ENCODE assay signal across 19 cellular contexts in genomic region chr4:157984285-157984911, GRCh38.
DNase-seq lines count a peak whose midpoint lies in the region; ATAC-seq, FAIRE-seq and TF ChIP-seq lines count a peak whose summit lies in the region.
"Had no signal": no experiment of that assay in that cellular context is flagged by ENCODE, and none has a peak within 500 bp of the region (broad histone marks: within the 10 kb centered on the region; RNA-seq: fewer than 3 reads in every experiment).

No MANE protein-coding gene starts in this region.

- peak overlapping the region in 5 of 7 donors; percentile 6 to 76 (median 55) for H3K27ac Mint-ChIP-seq in CD14-positive monocyte
- H3K27ac Mint-ChIP-seq: H9 had no signal

- peaks cover 20% of the 10 kb centered on the region for H3K4me1 ChIP-seq in endothelial cell of umbilical vein (ENCODE audit: control insufficient read depth, extremely low read depth, insufficient read depth, low read length)

- H3K4me3 ChIP-seq in endothelial cell of umbilical vein (replicated peaks in 1 of 3; ENCODE audit: insufficient read depth in 1 of 3, low read depth in 1 of 3, low read length in 3 of 3) = no peak overlapping the region

- H3K27me3 ChIP-seq in endothelial cell of umbilical vein (ENCODE audit: control insufficient read depth in 2 of 2, insufficient read depth in 2 of 2, low read length in 2 of 2) = no peaks in the 10 kb centered on the region

- no peaks in the 10 kb centered on the region for H3K36me3 Mint-ChIP-seq in CD14-positive monocyte

- ATAC-seq in GM18511 (IDR thresholded peaks at IDR 0.05; ENCODE audit: unreplicated experiment) = no peak
- no peak for ATAC-seq in HG02763 (IDR thresholded peaks at IDR 0.05; ENCODE audit: unreplicated experiment)
- ATAC-seq: Panc1 had no signal

- dilution Hi-C loops in endothelial cell of umbilical vein (cut with MboI; ENCODE audit: extremely low pct_ligation_motif_present, low sequenced_read_pairs) = no loop called here

- H3K9me1 ChIP-seq in endothelial cell of umbilical vein (replicated peaks; ENCODE audit: control insufficient read depth, extremely low read depth, insufficient read depth, low read length) = no peaks in the 10 kb centered on the region

- H3K27me3 Mint-ChIP-seq in CD14-positive monocyte (ENCODE audit: low read depth in 3 of 3) = peaks cover 0 to 4% (median 2%) of the 10 kb centered on the region in 3 donors

- CTCF ChIA-PET in endothelial cell of umbilical vein (lab: Charles Lee) = no interaction called here

- no peaks in the 10 kb centered on the region for H3K79me2 ChIP-seq in endothelial cell of umbilical vein (ENCODE audit: control insufficient read depth, insufficient read depth, low read length)

- peak overlapping the region; percentile 79 for H3K27ac ChIP-seq in endothelial cell of umbilical vein (ENCODE audit: insufficient read depth, low read depth, low read length)
- H3K27ac ChIP-seq: C4-2B had no signal

- intact Hi-C loops in CD14-positive monocyte (cut with micrococcal nuclease) (no loop called here), endothelial cell of umbilical vein (cut with micrococcal nuclease) (no loop called here)

- no peak for DNase-seq in CD14-positive monocyte (ENCODE audit: low spot score)
- DNase-seq in HCEC 1CT = peak; percentile 2
- DNase-seq in RKO (ENCODE audit: low spot score) = peak; percentile 16
- no peak for DNase-seq in endothelial cell of umbilical vein (ENCODE audit: low read depth, low spot score)
- DNase-seq in NCI-H2029 (lab: John Stamatoyannopoulos, UW) = no peak
- no peak for DNase-seq in hippocampal formation (lab: John Stamatoyannopoulos, UW)
- DNase-seq: H9, MM.1S, NCI-H1105 treated with DMSO at 0.1 percent for 48 hours, NCI-H2081, NCI-H2171, NCI-H345, NCI-H524 treated with DMSO at 0.1 percent for 48 hours, NCI-H82 had no signal

- no TSS peak for BruUV-seq in endothelial cell of umbilical vein (replicated peaks; lab: Mats Ljungman, UMichigan)

- H4K20me1 ChIP-seq in endothelial cell of umbilical vein (replicated peaks; ENCODE audit: control insufficient read depth, extremely low read depth, insufficient read depth, low read length) = no peaks in the 10 kb centered on the region

- TF ChIP-seq CTCF in CD14-positive monocyte (IDR thresholded peaks at IDR 0.05) (no peak), endothelial cell of umbilical vein (IDR thresholded peaks at IDR 0.05; ENCODE audit: extremely low read depth in 1 of 2, insufficient read depth in 1 of 2, low read depth in 1 of 2, low read length in 2 of 2) (no peak)

- peaks cover 56% of the 10 kb centered on the region for H3K4me1 Mint-ChIP-seq in CD14-positive monocyte
- H3K4me1 Mint-ChIP-seq: H9 had no signal

- H3K9ac ChIP-seq in endothelial cell of umbilical vein (replicated peaks; ENCODE audit: extremely low read depth, insufficient read depth, low read length) = no peak overlapping the region

- no peak overlapping the region for H2AFZ ChIP-seq in endothelial cell of umbilical vein (ENCODE audit: low read depth, low read length)

- peak overlapping the region; percentile 12 for H3K4me2 ChIP-seq in endothelial cell of umbilical vein (ENCODE audit: insufficient read depth, low read length)

- no peaks in the 10 kb centered on the region for H3K36me3 ChIP-seq in endothelial cell of umbilical vein (ENCODE audit: control insufficient read depth in 2 of 2, extremely low read depth in 1 of 2, insufficient read depth in 2 of 2, low read length in 2 of 2)

- H3K4me3 Mint-ChIP-seq in CD14-positive monocyte = no peak overlapping the region
- H3K4me3 Mint-ChIP-seq: H9 had no signal

- POLR2A ChIA-PET in endothelial cell of umbilical vein (lab: Charles Lee) = no interaction called here

- no peaks in the 10 kb centered on the region for H3K9me3 ChIP-seq in endothelial cell of umbilical vein (replicated peaks; ENCODE audit: control insufficient read depth, insufficient read depth, low read length)

- peaks cover 0 to 12% (median 0%) of the 10 kb centered on the region in 7 donors for H3K9me3 Mint-ChIP-seq in CD14-positive monocyte
- H3K9me3 Mint-ChIP-seq: H9 had no signal

- TF ChIP-seq POLR2A in endothelial cell of umbilical vein (IDR thresholded peaks at IDR 0.05; ENCODE audit: low read depth, low read length) = no peak

- no peak for FAIRE-seq in endothelial cell of umbilical vein (lab: Jason Lieb, UNC)
- FAIRE-seq: A204.1 had no signal

TF ChIP-seq in endothelial cell of umbilical vein, 7 proteins besides CTCF, POLR2A, EP300 and RAD21:
- TF ChIP-seq FOS (IDR thresholded peaks at IDR 0.05; ENCODE audit: borderline replicate concordance, insufficient read depth, low read length) (no peak), GATA2 (IDR thresholded peaks at IDR 0.05; ENCODE audit: insufficient read depth, insufficient read length, low read depth, low read length) (no peak), JUN (IDR thresholded peaks at IDR 0.05; ENCODE audit: borderline replicate concordance, insufficient read depth, insufficient read length, low read depth) (no peak), POLR2AphosphoS5 (IDR thresholded peaks at IDR 0.05; ENCODE audit: insufficient read depth, low read depth, low read length) (no peak), EZH2 (IDR thresholded peaks at IDR 0.05; ENCODE audit: borderline replicate concordance, low read depth, low read length, severe bottlenecking) (no peak), MYC (IDR thresholded peaks at IDR 0.05; ENCODE audit: low read depth, low read length) (no peak), MAX (IDR thresholded peaks at IDR 0.05; ENCODE audit: insufficient read depth, insufficient read length) (no peak)
TF ChIP-seq in endothelial cell of umbilical vein: peak in this region for 0.

Comparison
In these comparisons a context has a peak if more than half of its experiments do, and no peak if none do; other contexts are left out.
1. DNase-seq: peak in HCEC 1CT (single experiment) and RKO (single experiment); none in CD14-positive monocyte (single experiment), endothelial cell of umbilical vein (single experiment), NCI-H2029 (single experiment) and hippocampal formation (0 of 2).